In the genomic region with DNA sequence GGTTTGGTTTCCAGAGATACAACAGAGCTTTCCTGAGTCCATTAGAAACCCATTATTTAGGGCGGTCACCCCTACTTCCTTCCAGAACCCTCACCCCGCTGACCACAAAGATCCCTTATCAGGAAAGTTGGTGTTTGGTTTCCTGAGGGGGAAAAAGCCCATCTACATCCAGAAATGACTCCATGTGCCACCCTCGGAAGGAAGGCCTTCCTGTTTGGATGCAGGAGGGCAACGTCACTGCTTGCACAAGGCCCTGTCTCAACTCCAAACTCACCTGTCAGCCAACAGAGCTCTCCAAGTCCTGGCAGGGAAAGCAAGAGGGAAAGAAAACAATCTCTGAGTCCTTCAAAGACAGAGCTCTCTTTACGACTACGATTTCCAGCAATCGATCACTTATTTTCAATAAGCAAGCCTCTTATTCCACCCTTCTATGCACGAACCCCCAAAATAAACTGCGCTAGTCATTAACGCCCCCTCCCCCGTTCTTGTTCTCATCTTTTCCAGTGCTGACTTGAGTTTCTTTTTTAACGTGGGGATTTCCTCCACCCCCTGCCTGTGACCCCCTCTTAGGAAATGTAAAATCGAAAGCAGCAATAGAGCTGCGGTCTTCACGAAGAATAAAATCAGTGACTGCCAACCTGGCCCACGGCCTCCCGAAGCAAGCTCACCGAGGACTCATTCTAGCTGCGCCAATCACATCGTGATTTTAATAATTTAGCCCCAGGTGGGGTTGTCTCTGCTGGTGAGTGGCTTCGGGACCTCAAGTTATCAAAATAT, we compare ENCODE assay signal across 13 cellular contexts. TPM values are rescaled to one million over a fixed set of nuclear protein-coding genes. Genes with fewer than 3 reads are reported as not detected.
DNase-seq lines count a peak whose midpoint lies in the region; ATAC-seq and TF ChIP-seq lines count a peak whose summit lies in the region.
"Had no signal": no experiment of that assay in that cellular context is flagged by ENCODE, and none has a peak within 500 bp of the region (broad histone marks: within the 10 kb centered on the region; RNA-seq: fewer than 3 reads in every experiment).

No MANE protein-coding gene starts in this region.

- no peaks in the 10 kb centered on the region for H3K36me3 ChIP-seq in CD4-positive, CD25-positive, alpha-beta regulatory T cell (ENCODE audit: control insufficient read depth, insufficient read depth, low read length)
- no peaks in the 10 kb centered on the region for H3K36me3 ChIP-seq in H7 (replicated peaks; ENCODE audit: control insufficient read depth, insufficient read depth, low read length)
- H3K36me3 ChIP-seq in neural progenitor cell: no peaks in the 10 kb centered on the region
- H3K36me3 ChIP-seq in left ventricle myocardium inferior: no peaks in the 10 kb centered on the region
- H3K36me3 ChIP-seq: stomach had no signal

- H3K4me3 ChIP-seq in CD4-positive, CD25-positive, alpha-beta regulatory T cell (ENCODE audit: low read depth, low read length): peak overlapping the region; percentile 59
- no peak overlapping the region for H3K4me3 ChIP-seq in H7 (ENCODE audit: insufficient read depth, low read depth, low read length)
- H3K4me3 ChIP-seq in neural progenitor cell: no peak overlapping the region
- H3K4me3 ChIP-seq in left ventricle myocardium inferior: no peak overlapping the region
- H3K4me3 ChIP-seq: GM23248, K562, stomach had no signal

- no peaks in the 10 kb centered on the region for H4K20me1 ChIP-seq in neural progenitor cell (ENCODE audit: low read depth)

- no peaks in the 10 kb centered on the region for H3F3A ChIP-seq in neural progenitor cell (ENCODE audit: low read depth)

- peaks cover 0 to 1% (median 0%) of the 10 kb centered on the region in 7 donors for H3K9me3 Mint-ChIP-seq in CD4-positive, CD25-positive, alpha-beta regulatory T cell
- H3K9me3 Mint-ChIP-seq in activated T-cell treated with anti-CD3 and anti-CD28 coated beads, Interleukin-2, amount 50 U/mL, for 72 hours: peaks cover 0 to 5% of the 10 kb centered on the region in 2 donors
- H3K9me3 Mint-ChIP-seq in neural progenitor cell: no peaks in the 10 kb centered on the region
- H3K9me3 Mint-ChIP-seq: natural killer cell had no signal

- no peak overlapping the region for H3K9ac ChIP-seq in neural progenitor cell
- H3K9ac ChIP-seq: GM23248 had no signal

- H2AFZ ChIP-seq in neural progenitor cell (replicated peaks): no peak overlapping the region
- H2AFZ ChIP-seq: GM23248 had no signal

- no peaks in the 10 kb centered on the region for H3K36me3 Mint-ChIP-seq in CD4-positive, CD25-positive, alpha-beta regulatory T cell
- no peaks in the 10 kb centered on the region for H3K36me3 Mint-ChIP-seq in activated T-cell treated with anti-CD3 and anti-CD28 coated beads, Interleukin-2, amount 50 U/mL, for 72 hours (ENCODE audit: insufficient read depth in 2 of 2)
- H3K36me3 Mint-ChIP-seq in neural progenitor cell: no peaks in the 10 kb centered on the region
- H3K36me3 Mint-ChIP-seq: natural killer cell had no signal

- no peak overlapping the region for H3K27ac ChIP-seq in CD4-positive, CD25-positive, alpha-beta regulatory T cell (ENCODE audit: insufficient read depth, low read length, poor library complexity, severe bottlenecking)
- H3K27ac ChIP-seq in neural progenitor cell (no peak overlapping the region), left ventricle myocardium inferior (replicated peaks) (no peak overlapping the region)
- H3K27ac ChIP-seq: GM23248, stomach had no signal

- ATAC-seq in CD4-positive, CD25-positive, alpha-beta regulatory T cell (ENCODE audit: low read depth in 2 of 2): no peak
- peak; percentile 73 to 86 for ATAC-seq in activated T-cell treated with anti-CD3 and anti-CD28 coated beads, Interleukin-2, amount 50 U/mL, for 72 hours (replicated peaks in 1 of 2)
- ATAC-seq in HG02610 (IDR thresholded peaks at IDR 0.05; ENCODE audit: unreplicated experiment): no peak
- ATAC-seq in GM19328 (IDR thresholded peaks at IDR 0.05; ENCODE audit: unreplicated experiment): no peak
- ATAC-seq: K562 had no signal

- no peak overlapping the region for H3K27ac Mint-ChIP-seq in CD4-positive, CD25-positive, alpha-beta regulatory T cell
- no peak overlapping the region for H3K27ac Mint-ChIP-seq in activated T-cell treated with anti-CD3 and anti-CD28 coated beads, Interleukin-2, amount 50 U/mL, for 72 hours
- peak overlapping the region; percentile 65 for H3K27ac Mint-ChIP-seq in neural progenitor cell
- H3K27ac Mint-ChIP-seq: natural killer cell had no signal

- H3K4me3 Mint-ChIP-seq in CD4-positive, CD25-positive, alpha-beta regulatory T cell: peak overlapping the region in 3 of 4 donors; percentile 77 to 82 (median 81)
- H3K4me3 Mint-ChIP-seq in activated T-cell treated with anti-CD3 and anti-CD28 coated beads, Interleukin-2, amount 50 U/mL, for 72 hours: peak overlapping the region; percentile 60 to 72
- H3K4me3 Mint-ChIP-seq in neural progenitor cell: no peak overlapping the region
- H3K4me3 Mint-ChIP-seq: natural killer cell had no signal

- DNase-seq in CD4-positive, CD25-positive, alpha-beta regulatory T cell: peak in 1 of 3 donors; percentile 31
- peak; percentile 43 for DNase-seq in H7
- DNase-seq in activated T-cell treated with anti-CD3 and anti-CD28 coated beads, Interleukin-2, amount 50 U/mL, for 72 hours: peak; percentile 33 to 34
- DNase-seq in neural progenitor cell (ENCODE audit: low spot score): no peak
- no peak for DNase-seq in SIG-M5 (lab: John Stamatoyannopoulos, UW)
- DNase-seq in left ventricle myocardium inferior: no peak
- DNase-seq: GM23248, natural killer cell, NCI-H2081 treated with DMSO at 0.1 percent for 48 hours, stomach had no signal

- no peaks in the 10 kb centered on the region for H3K79me2 ChIP-seq in neural progenitor cell (ENCODE audit: low read depth)

- H3K9me3 ChIP-seq in CD4-positive, CD25-positive, alpha-beta regulatory T cell (ENCODE audit: control insufficient read depth in 2 of 2, low read length in 2 of 2): no peaks in the 10 kb centered on the region
- H3K9me3 ChIP-seq in neural progenitor cell (ENCODE audit: low read depth): no peaks in the 10 kb centered on the region
- H3K9me3 ChIP-seq in left ventricle myocardium inferior (replicated peaks): no peaks in the 10 kb centered on the region
- H3K9me3 ChIP-seq: stomach had no signal

- peaks cover 6 to 15% (median 9%) of the 10 kb centered on the region in 4 donors for H3K4me1 Mint-ChIP-seq in CD4-positive, CD25-positive, alpha-beta regulatory T cell
- peaks cover 24% of the 10 kb centered on the region for H3K4me1 Mint-ChIP-seq in activated T-cell treated with anti-CD3 and anti-CD28 coated beads, Interleukin-2, amount 50 U/mL, for 72 hours (ENCODE audit: low read depth)
- peaks cover 7% of the 10 kb centered on the region for H3K4me1 Mint-ChIP-seq in neural progenitor cell

- peaks cover 4% of the 10 kb centered on the region for H3K4me1 ChIP-seq in CD4-positive, CD25-positive, alpha-beta regulatory T cell (ENCODE audit: control insufficient read depth, insufficient read depth, low read length, poor library complexity, severe bottlenecking)
- H3K4me1 ChIP-seq in neural progenitor cell: peaks cover 8% of the 10 kb centered on the region
- no peaks in the 10 kb centered on the region for H3K4me1 ChIP-seq in left ventricle myocardium inferior

- no peak overlapping the region for H3K4me2 ChIP-seq in neural progenitor cell

- TF ChIP-seq CTCF in neural progenitor cell (IDR thresholded peaks at IDR 0.05) (no peak), left ventricle myocardium inferior (IDR thresholded peaks at IDR 0.05; ENCODE audit: borderline replicate concordance) (no peak)

- peaks cover 51% of the 10 kb centered on the region for H3K27me3 Mint-ChIP-seq in CD4-positive, CD25-positive, alpha-beta regulatory T cell
- H3K27me3 Mint-ChIP-seq in activated T-cell treated with anti-CD3 and anti-CD28 coated beads, Interleukin-2, amount 50 U/mL, for 72 hours (ENCODE audit: low read depth): peaks cover 84% of the 10 kb centered on the region
- H3K27me3 Mint-ChIP-seq in neural progenitor cell (ENCODE audit: insufficient read depth, low read depth): peaks cover 27% of the 10 kb centered on the region

- peaks cover 13% of the 10 kb centered on the region for H3K27me3 ChIP-seq in CD4-positive, CD25-positive, alpha-beta regulatory T cell (ENCODE audit: control insufficient read depth, insufficient read depth, low read length)
- H3K27me3 ChIP-seq in H7 (ENCODE audit: control insufficient read depth, insufficient read depth, low read length) (peaks cover 2% of the 10 kb centered on the region; the same call in 1 of the 2 replicates), neural progenitor cell (peaks cover 33% of the 10 kb centered on the region), left ventricle myocardium inferior (ENCODE audit: low read depth) (peaks cover 100% of the 10 kb centered on the region)

- intact Hi-C loops in left ventricle myocardium inferior (cut with micrococcal nuclease): no loop called here

RNA-seq across cellular contexts. Expression of a gene that starts 35.7 kb away (rescaled TPM):
- total RNA-seq in CD4-positive, CD25-positive, alpha-beta regulatory T cell: 14.7 TPM
- polyA plus RNA-seq in CD4-positive, CD25-positive, alpha-beta regulatory T cell: 1 to 10 TPM in 2 of 4 donors, under 1 TPM in 2; 0.50 to 1.2 (median 1.1) TPM
- total RNA-seq in H7 (2014; rRNA removed; shearing (Covaris generic)): 1.2 and 2.3 TPM in 2 replicates
- 1 to 10 TPM; 3.2 to 5.4 TPM for total RNA-seq in activated T-cell treated with anti-CD3 and anti-CD28 coated beads, Interleukin-2, amount 50 U/mL, for 72 hours
- 1.0 and 1.2 TPM in 2 replicates for total RNA-seq in neural progenitor cell (ENCODE audit: low replicate concordance)
- total RNA-seq in left ventricle myocardium inferior: 1.9 TPM

RNA-seq across cellular contexts. Expression of a gene that starts 46.5 kb away (rescaled TPM):
- total RNA-seq in CD4-positive, CD25-positive, alpha-beta regulatory T cell: 28.7 TPM
- 10 to 100 TPM; 42.6 to 58.5 (median 48.9) TPM for polyA plus RNA-seq in CD4-positive, CD25-positive, alpha-beta regulatory T cell
- total RNA-seq in H7 (2014; rRNA removed; shearing (Covaris generic)): 22.3 and 40.3 TPM in 2 replicates
- 10 to 100 TPM; 29.0 to 30.5 TPM for total RNA-seq in activated T-cell treated with anti-CD3 and anti-CD28 coated beads, Interleukin-2, amount 50 U/mL, for 72 hours
- total RNA-seq in neural progenitor cell (ENCODE audit: low replicate concordance) (15.1 and 25.1 TPM in 2 replicates), left ventricle myocardium inferior (16.3 TPM)

Comparison
In these comparisons a context has a peak if more than half of its experiments do, and no peak if none do; other contexts are left out.
1. ATAC-seq: peak in activated T-cell treated with anti-CD3 and anti-CD28 coated beads, Interleukin-2, amount 50 U/mL, for 72 hours (2 of 2); none in CD4-positive, CD25-positive, alpha-beta regulatory T cell (0 of 2), HG02610 (single experiment) and GM19328 (single experiment).
2. DNase-seq: peak in H7 (single experiment) and activated T-cell treated with anti-CD3 and anti-CD28 coated beads, Interleukin-2, amount 50 U/mL, for 72 hours (2 of 2); none in neural progenitor cell (single experiment), SIG-M5 (single experiment) and left ventricle myocardium inferior (single experiment).